In genomic region chr14:62308927-62309326, GRCh38 we compare ENCODE assay signal across 18 cellular contexts.
"Had no signal": no experiment of that assay in that cellular context is flagged by ENCODE, and none has a peak within 500 bp of the region (broad histone marks: within the 10 kb centered on the region; RNA-seq: fewer than 3 reads in every experiment).

No MANE protein-coding gene starts in this region.

- H3K27ac ChIP-seq: coronary artery, epithelial cell of prostate, gastroesophageal sphincter, heart right ventricle, neutrophil, parathyroid adenoma, right atrium auricular region, skin epidermis, VCaP had no signal

- DNase-seq: activated CD4-positive, alpha-beta memory T cell treated with anti-CD3 and anti-CD28 coated beads, Interleukin-2, amount 10 ng/mL, durations not matched to agents 7 days and 5 days; activated CD4-positive, alpha-beta T cell treated with anti-CD3 and anti-CD28 coated beads for 36 hours; activated effector memory CD4-positive, alpha-beta T cell treated with anti-CD3 and anti-CD28 coated beads, Interleukin-2, amount 50 U/mL, for 16 hours; activated T-cell treated with anti-CD3 and anti-CD28 coated beads, Interleukin-2, amount 50 U/mL, for 4 hours; effector CD8-positive, alpha-beta T cell; heart right ventricle; left cardiac atrium; natural killer cell; stimulated activated naive CD8-positive, alpha-beta T cell treated with anti-CD3 and anti-CD28 coated beads, Interleukin-15, Interleukin-2, amounts not matched to agents 100 U/mL and 50 U/mL, for 24 hours; T-helper 1 cell had no signal

- ATAC-seq: activated CD4-positive, alpha-beta T cell treated with anti-CD3 and anti-CD28 coated beads for 36 hours; activated T-cell treated with anti-CD3 and anti-CD28 coated beads, Interleukin-2, amount 50 U/mL, for 4 hours; gastroesophageal sphincter; heart right ventricle; left cardiac atrium; natural killer cell; stimulated activated naive CD8-positive, alpha-beta T cell treated with anti-CD3 and anti-CD28 coated beads, Interleukin-15, Interleukin-2, amounts not matched to agents 100 U/mL and 50 U/mL, for 24 hours had no signal

- H2AFZ ChIP-seq: parathyroid adenoma had no signal

- H3K79me2 ChIP-seq: parathyroid adenoma had no signal

- H3K36me3 ChIP-seq: gastroesophageal sphincter, heart right ventricle, neutrophil, right atrium auricular region had no signal

- H3K27me3 ChIP-seq: gastroesophageal sphincter, heart right ventricle, neutrophil, right atrium auricular region had no signal

- H3K4me1 ChIP-seq: gastroesophageal sphincter, heart right ventricle, parathyroid adenoma, right atrium auricular region had no signal

- H3K4me3 ChIP-seq: coronary artery, gastroesophageal sphincter, heart right ventricle, right atrium auricular region, skin epidermis had no signal

- H3K9me3 ChIP-seq: gastroesophageal sphincter, neutrophil, right atrium auricular region had no signal

- H3K9ac ChIP-seq: parathyroid adenoma had no signal
